ENCODE assay signal across 1 cellular context in genomic region chr22:35406443-35406842, GRCh38.
A peak's percentile ranks its signal among the peaks of the same experiment; 100 is the strongest.
TF ChIP-seq lines count a peak whose summit lies in the region.

No MANE protein-coding gene starts in this region.

TF ChIP-seq in GM12878, 131 proteins besides CTCF, POLR2A, EP300 and RAD21:
- TF ChIP-seq IKZF1 (conservative IDR thresholded peaks at IDR 0.05): no peak
- peak in 1 of 2 experiments; percentile 43; a peak in 2 of 4 replicates for TF ChIP-seq BHLHE40 (IDR thresholded peaks at IDR 0.05; ENCODE audit: borderline replicate concordance in 1 of 2, low read depth in 2 of 2, low read length in 1 of 2)
